9 cellular contexts compared by ENCODE assay signal in genomic region chr3:100073555-100074307, GRCh38. TPM values are rescaled to one million over a fixed set of nuclear protein-coding genes. Genes with fewer than 3 reads are reported as not detected.
DNase-seq lines count a peak whose midpoint lies in the region; ATAC-seq and TF ChIP-seq lines count a peak whose summit lies in the region.
"Had no signal": no experiment of that assay in that cellular context is flagged by ENCODE, and none has a peak within 500 bp of the region (broad histone marks: within the 10 kb centered on the region; RNA-seq: fewer than 3 reads in every experiment).

No MANE protein-coding gene starts in this region.

- ATAC-seq in GM18520 (IDR thresholded peaks at IDR 0.05; ENCODE audit: unreplicated experiment), result no peak

- 27 to 74% (median 35%) methylated on average over 10 of the region's 10 CpGs for whole genome bisulfite sequencing in adipose tissue, 3 donors
- 51 to 72% (median 67%) methylated on average over 10 of the region's 10 CpGs for WGBS in stomach, 5 donors

- TF ChIP-seq EP300 in stomach (IDR thresholded peaks at IDR 0.05), result no peak

- intact Hi-C loops in stomach (cut with DNase I; ENCODE audit: low total_unique reads), result loop anchor here (10.0 kb wide), 1 partner anchor 239 kb away; no protein-coding TSS in a partner anchor

- CTCF ChIA-PET in HEK293T (lab: Yijun Ruan, JAX), result interaction anchor here (0.6 to 1.5 kb wide), 3 partner anchors 11 to 227 kb away, joined by 3 to 4 read pairs (median 3); no protein-coding TSS in a partner anchor

- H3K27me3 ChIP-seq in HUES6 (ENCODE audit: control insufficient read depth, insufficient read depth, low read length), result no peaks in the 10 kb centered on the region
- H3K27me3 ChIP-seq in stomach, result no peaks in the 10 kb centered on the region

- no peak for TF ChIP-seq CTCF in stomach (IDR thresholded peaks at IDR 0.05)

- H3K4me1 ChIP-seq in HUES6 (ENCODE audit: control insufficient read depth, insufficient read depth, low read length) (peaks cover 27% of the 10 kb centered on the region), stomach (peaks cover 20 to 67% (median 30%) of the 10 kb centered on the region in 4 donors)

- H3K36me3 ChIP-seq in HUES6 (ENCODE audit: control insufficient read depth, insufficient read depth, low read length) (no peaks in the 10 kb centered on the region), stomach (no peaks in the 10 kb centered on the region)

- no peaks in the 10 kb centered on the region for H3K9me3 ChIP-seq in HUES6 (ENCODE audit: control insufficient read depth, insufficient read depth, low read depth, low read length)
- no peaks in the 10 kb centered on the region for H3K9me3 ChIP-seq in stomach

- H3K4me3 ChIP-seq in HUES6 (ENCODE audit: low read depth, low read length) (peak overlapping the region; percentile 17; the same call in 1 of the 2 replicates), stomach (peak overlapping the region in 1 of 4 donors; percentile 10)

- no peak for TF ChIP-seq POLR2A in stomach (IDR thresholded peaks at IDR 0.05)

- H3K9ac ChIP-seq in HUES6 (ENCODE audit: low read length), result no peak overlapping the region
- H3K9ac ChIP-seq: KMS-11 had no signal

- peak overlapping the region; percentile 18; the same call in 1 of the 2 replicates for H3K27ac ChIP-seq in HUES6 (ENCODE audit: low read depth, low read length)
- H3K27ac ChIP-seq in adipose tissue (ENCODE audit: low read depth, low read length), result peak overlapping the region; percentile 21
- peak overlapping the region in 4 of 5 donors; percentile 17 to 72 (median 60) for H3K27ac ChIP-seq in stomach
- H3K27ac ChIP-seq: KMS-11 had no signal

- POLR2A ChIA-PET in HEK293T (lab: Yijun Ruan, JAX), result interaction anchor here (0.6 to 1.0 kb wide), 3 partner anchors 16 to 256 kb away, joined by 3 read pairs; partner anchors contain the start of genes CMSS1 and TBC1D23

- DNase-seq in GF-D8 (lab: John Stamatoyannopoulos, UW), result peak; percentile 92
- peak; percentile 29 for DNase-seq in iPS-NIHi11 (ENCODE audit: low spot score)
- no peak for DNase-seq in stomach
- no peak for DNase-seq in HEK293T (ENCODE audit: extremely low spot score)
- no peak for DNase-seq in 8988T

TF ChIP-seq in HEK293T, 16 proteins besides CTCF, POLR2A, EP300 and RAD21:
- no peak for TF ChIP-seq NFRKB (IDR thresholded peaks at IDR 0.05)
- TF ChIP-seq CTBP1 (IDR thresholded peaks at IDR 0.05; ENCODE audit: borderline replicate concordance), result no peak
- TF ChIP-seq FOXA1 (IDR thresholded peaks at IDR 0.05), result no peak
- no peak for TF ChIP-seq SUZ12 (IDR thresholded peaks at IDR 0.05)
- no peak for TF ChIP-seq SP1 (IDR thresholded peaks at IDR 0.05)
- no peak for TF ChIP-seq LEF1 (IDR thresholded peaks at IDR 0.05; ENCODE audit: borderline replicate concordance)
- TF ChIP-seq L3MBTL2 (conservative IDR thresholded peaks at IDR 0.05), result no peak
- TF ChIP-seq FOXK2 (IDR thresholded peaks at IDR 0.05), result no peak
- no peak for TF ChIP-seq FOXM1 (IDR thresholded peaks at IDR 0.05; ENCODE audit: borderline replicate concordance)
TF ChIP-seq in HEK293T: peak in this region for 0.

RNA-seq across cellular contexts. Expression of gene FILIP1L, which starts 40.6 kb away (rescaled TPM):
- polyA plus RNA-seq in adipose tissue (10 to 100 TPM in 2 of 3 donors, 1 to 10 TPM in 1; 8.4 to 71.3 (median 27.2) TPM), stomach (10 to 100 TPM; 10.6 to 98.4 (median 24.6) TPM)
- total RNA-seq in stomach, result 10 to 100 TPM; 48.7 to 97.3 (median 59.8) TPM

Comparison
In these comparisons a context has a peak if more than half of its experiments do, and no peak if none do; other contexts are left out.
1. DNase-seq: peak in GF-D8 (single experiment) and iPS-NIHi11 (single experiment); none in stomach (single experiment), HEK293T (single experiment) and 8988T (single experiment).
2. Peak in every context shown above with its lines, with median percentiles within 50 percentile points of each other: H3K27ac ChIP-seq.